Comparison of ENCODE assay signal across 9 cellular contexts in genomic region chr13:27168086-27168485, GRCh38. TPM values are rescaled to one million over a fixed set of nuclear protein-coding genes. Genes with fewer than 3 reads are reported as not detected.
DNase-seq lines count a peak whose midpoint lies in the region; ATAC-seq and TF ChIP-seq lines count a peak whose summit lies in the region.
"Had no signal": no experiment of that assay in that cellular context is flagged by ENCODE, and none has a peak within 500 bp of the region (broad histone marks: within the 10 kb centered on the region; RNA-seq: fewer than 3 reads in every experiment).

No MANE protein-coding gene starts in this region.

- H3K9me3 ChIP-seq in OCI-LY7 (ENCODE audit: low read length) (no peaks in the 10 kb centered on the region), esophagus (ENCODE audit: control insufficient read depth in 2 of 2, insufficient read depth in 1 of 2, low read depth in 1 of 2, low read length in 1 of 2) (no peaks in the 10 kb centered on the region)

- no peak overlapping the region for H3K27ac Mint-ChIP-seq in T-helper 1 cell treated with Interleukin-12 subunit alpha and Interleukin-12 subunit beta and Interleukin-4 antibody, amounts not matched to agents 30 μg/mL and 1 μg/mL, for 36 hours
- H3K27ac Mint-ChIP-seq in stimulated activated memory B cell treated with anti-CD40 and anti-IgM and Interleukin-4, amounts not matched to agents 10 μg/mL and 1 μg/mL and 100 μg/mL, for 72 hours: peak overlapping the region; percentile 21

- no peaks in the 10 kb centered on the region for H3K36me3 ChIP-seq in OCI-LY7 (ENCODE audit: insufficient read depth, low read length)
- H3K36me3 ChIP-seq in esophagus (ENCODE audit: control insufficient read depth in 2 of 2, insufficient read depth in 2 of 2, low read length in 1 of 2): no peaks in the 10 kb centered on the region

- no peaks in the 10 kb centered on the region for H3K27me3 ChIP-seq in esophagus (ENCODE audit: control insufficient read depth in 1 of 2, insufficient read depth in 2 of 2, low read length in 2 of 2)

- no peak for DNase-seq in T-helper 1 cell
- no peak for DNase-seq in OCI-LY7 (ENCODE audit: low spot score)
- DNase-seq in SW480 (ENCODE audit: low spot score): no peak
- DNase-seq: activated CD4-positive, alpha-beta T cell treated with anti-CD3 and anti-CD28 coated beads for 1 hour had no signal

- H3K4me1 ChIP-seq in OCI-LY7 (ENCODE audit: insufficient read depth, low read length, poor library complexity, severe bottlenecking) (peaks cover 46% of the 10 kb centered on the region), esophagus (ENCODE audit: control insufficient read depth in 2 of 2, insufficient read depth in 2 of 2, low read length in 1 of 2) (peaks cover 0 to 4% of the 10 kb centered on the region in 2 donors)

- H3K27me3 Mint-ChIP-seq in T-helper 1 cell treated with Interleukin-12 subunit alpha and Interleukin-12 subunit beta and Interleukin-4 antibody, amounts not matched to agents 30 μg/mL and 1 μg/mL, for 36 hours (ENCODE audit: low read depth): no peaks in the 10 kb centered on the region
- no peaks in the 10 kb centered on the region for H3K27me3 Mint-ChIP-seq in stimulated activated memory B cell treated with anti-CD40 and anti-IgM and Interleukin-4, amounts not matched to agents 10 μg/mL and 1 μg/mL and 100 μg/mL, for 72 hours

- H3K27ac ChIP-seq in OCI-LY7 (ENCODE audit: low read depth, low read length, poor library complexity, severe bottlenecking) (no peak overlapping the region), esophagus (ENCODE audit: low read depth in 2 of 2, low read length in 1 of 2) (peak overlapping the region; percentile 31 to 64)

- peak overlapping the region; percentile 96; the same call in 1 of the 2 replicates for H3K4me2 ChIP-seq in OCI-LY7 (ENCODE audit: low read length)

- POLR2A ChIA-PET in OCI-LY7 (lab: Charles Lee): interaction anchor here (1.4 kb wide), 1 partner anchor 23 kb away, joined by 5 read pairs; no protein-coding TSS in a partner anchor

- no peak overlapping the region for H2AFZ ChIP-seq in OCI-LY7 (ENCODE audit: low read length)

- H3K9me2 ChIP-seq in OCI-LY7 (ENCODE audit: insufficient read depth, low read length): no peaks in the 10 kb centered on the region

- H3K4me3 ChIP-seq in OCI-LY7 (ENCODE audit: low read depth, low read length, poor library complexity, severe bottlenecking): no peak overlapping the region
- H3K4me3 ChIP-seq in esophagus (ENCODE audit: low read depth in 1 of 2, low read length in 2 of 2): no peak overlapping the region

- intact Hi-C loops in OCI-LY7 (cut with micrococcal nuclease; ENCODE audit: unreplicated experiment): no loop called here

- H3K36me3 Mint-ChIP-seq in T-helper 1 cell treated with Interleukin-12 subunit alpha and Interleukin-12 subunit beta and Interleukin-4 antibody, amounts not matched to agents 30 μg/mL and 1 μg/mL, for 36 hours (ENCODE audit: low read depth): peaks cover 6% of the 10 kb centered on the region
- H3K36me3 Mint-ChIP-seq in stimulated activated memory B cell treated with anti-CD40 and anti-IgM and Interleukin-4, amounts not matched to agents 10 μg/mL and 1 μg/mL and 100 μg/mL, for 72 hours: peaks cover 5% of the 10 kb centered on the region

- no TSS peak for BruUV-seq in OCI-LY7 (replicated peaks; lab: Mats Ljungman, UMichigan)

- H3K4me1 Mint-ChIP-seq in T-helper 1 cell treated with Interleukin-12 subunit alpha and Interleukin-12 subunit beta and Interleukin-4 antibody, amounts not matched to agents 30 μg/mL and 1 μg/mL, for 36 hours (ENCODE audit: low read depth): peaks cover 43% of the 10 kb centered on the region
- H3K4me1 Mint-ChIP-seq in stimulated activated memory B cell treated with anti-CD40 and anti-IgM and Interleukin-4, amounts not matched to agents 10 μg/mL and 1 μg/mL and 100 μg/mL, for 72 hours: peaks cover 71% of the 10 kb centered on the region

- H3K4me3 Mint-ChIP-seq in T-helper 1 cell treated with Interleukin-12 subunit alpha and Interleukin-12 subunit beta and Interleukin-4 antibody, amounts not matched to agents 30 μg/mL and 1 μg/mL, for 36 hours: peak overlapping the region; percentile 2
- peak overlapping the region; percentile 46 for H3K4me3 Mint-ChIP-seq in stimulated activated memory B cell treated with anti-CD40 and anti-IgM and Interleukin-4, amounts not matched to agents 10 μg/mL and 1 μg/mL and 100 μg/mL, for 72 hours

- CTCF ChIA-PET in OCI-LY7 (lab: Charles Lee; ENCODE audit: unreplicated experiment): no interaction called here

- no peak for TF ChIP-seq CTCF in OCI-LY7 (conservative IDR thresholded peaks at IDR 0.05; ENCODE audit: low read length)

- no peaks in the 10 kb centered on the region for H3K9me3 Mint-ChIP-seq in T-helper 1 cell treated with Interleukin-12 subunit alpha and Interleukin-12 subunit beta and Interleukin-4 antibody, amounts not matched to agents 30 μg/mL and 1 μg/mL, for 36 hours
- H3K9me3 Mint-ChIP-seq in stimulated activated memory B cell treated with anti-CD40 and anti-IgM and Interleukin-4, amounts not matched to agents 10 μg/mL and 1 μg/mL and 100 μg/mL, for 72 hours: no peaks in the 10 kb centered on the region

- ATAC-seq in stimulated activated memory B cell treated with anti-CD40 and anti-IgM and Interleukin-4, amounts not matched to agents 10 μg/mL and 1 μg/mL and 100 μg/mL, for 72 hours: no peak
- no peak for ATAC-seq in GM21825 (IDR thresholded peaks at IDR 0.05; ENCODE audit: unreplicated experiment)
- no peak for ATAC-seq in HG03280 (IDR thresholded peaks at IDR 0.05; ENCODE audit: unreplicated experiment)

- 42 to 44% methylated on average over 6 of the region's 6 CpGs for WGBS in esophagus, 2 donors

- H4K20me1 ChIP-seq in OCI-LY7 (ENCODE audit: insufficient read depth, low read length): peaks cover 34% of the 10 kb centered on the region

- H3K79me2 ChIP-seq in OCI-LY7 (ENCODE audit: insufficient read depth, low read depth, low read length): peaks cover 78% of the 10 kb centered on the region

RNA-seq across cellular contexts. Expression of gene USP12, which starts 3.5 kb away (rescaled TPM):
- total RNA-seq in OCI-LY7 (2014; rRNA removed; shearing (Covaris generic)): 9.9 and 11.5 TPM in 2 replicates
- total RNA-seq in OCI-LY7 (2022): 27.6 and 28.0 TPM in 2 replicates
- polyA plus RNA-seq in esophagus: 1 to 10 TPM; 3.5 to 6.0 TPM
